In the genomic region with DNA sequence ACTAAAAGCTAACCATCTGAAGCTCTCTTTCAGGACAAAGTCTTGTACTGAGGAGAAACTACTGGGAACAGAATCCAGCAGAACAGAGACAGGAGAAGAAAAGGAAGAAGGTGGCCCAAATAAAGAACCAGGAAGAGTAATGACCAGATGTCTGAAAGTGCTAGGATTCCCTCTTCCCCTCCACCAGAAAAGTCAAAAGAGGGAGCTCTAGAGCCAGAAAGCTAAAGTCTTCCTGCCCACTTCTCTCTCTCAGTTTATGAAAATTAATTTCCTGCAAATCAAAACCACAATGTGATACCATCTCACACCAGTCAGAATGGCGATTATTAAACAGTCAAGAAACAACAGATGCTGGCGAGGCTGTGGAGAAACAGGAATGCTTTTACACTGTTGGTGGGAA, we compare ENCODE assay signal across 10 cellular contexts. TPM values are rescaled to one million over a fixed set of nuclear protein-coding genes. Genes with fewer than 3 reads are reported as not detected.
A peak's percentile ranks its signal among the peaks of the same experiment; 100 is the strongest.
DNase-seq lines count a peak whose midpoint lies in the region; ATAC-seq and TF ChIP-seq lines count a peak whose summit lies in the region.
"Had no signal": no experiment of that assay in that cellular context is flagged by ENCODE, and none has a peak within 500 bp of the region (broad histone marks: within the 10 kb centered on the region; RNA-seq: fewer than 3 reads in every experiment).

No MANE protein-coding gene starts in this region.

- H2AFZ ChIP-seq in hepatocyte, result no peak overlapping the region

- peak; percentile 30 for TF ChIP-seq CTCF in AG09319 (IDR thresholded peaks at IDR 0.05; ENCODE audit: low read depth, low read length)
- TF ChIP-seq CTCF in GM12873 (IDR thresholded peaks at IDR 0.05; ENCODE audit: insufficient read depth, low read depth, low read length, missing control alignments), result peak; percentile 33
- peak; percentile 14 for TF ChIP-seq CTCF in hepatocyte (IDR thresholded peaks at IDR 0.05; ENCODE audit: poor library complexity)
- peak in 2 of 4 experiments; percentile 7 to 9 for TF ChIP-seq CTCF in prostate gland (IDR thresholded peaks at IDR 0.05)
- TF ChIP-seq CTCF in sigmoid colon (IDR thresholded peaks at IDR 0.05), result no peak

- peaks cover 87% of the 10 kb centered on the region for H3K79me2 ChIP-seq in hepatocyte

- no peak for TF ChIP-seq POLR2A in prostate gland (IDR thresholded peaks at IDR 0.05)
- TF ChIP-seq POLR2A in sigmoid colon (IDR thresholded peaks at IDR 0.05), result no peak

- H3K9me2 ChIP-seq in hepatocyte (replicated peaks; ENCODE audit: insufficient read depth), result no peaks in the 10 kb centered on the region

- WGBS in hepatocyte (ENCODE audit: low lambda C conversion rate, missing lambda C conversion rate), result 71% methylated on average over 2 of the region's 2 CpGs
- WGBS in prostate gland, result 59% methylated on average over 2 of the region's 2 CpGs
- WGBS in sigmoid colon, 2 donors, result 30 to 37% methylated on average over 2 of the region's 2 CpGs

- H3K9me3 ChIP-seq in hepatocyte (ENCODE audit: low read depth) (no peaks in the 10 kb centered on the region), prostate gland (no peaks in the 10 kb centered on the region), sigmoid colon (no peaks in the 10 kb centered on the region)

- no peaks in the 10 kb centered on the region for H3K4me1 ChIP-seq in hepatocyte (ENCODE audit: insufficient read depth)
- H3K4me1 ChIP-seq in prostate gland (replicated peaks), result no peaks in the 10 kb centered on the region
- H3K4me1 ChIP-seq in sigmoid colon, result peaks cover 0 to 35% (median 27%) of the 10 kb centered on the region in 4 donors

- ATAC-seq in SK-N-SH treated with all-trans-retinoic acid at 6 μM for 48 hours, result peak; percentile 48; the same call in 1 of the 3 replicates
- ATAC-seq in HG03095 (IDR thresholded peaks at IDR 0.05; ENCODE audit: unreplicated experiment), result no peak

- DNase-seq in AG09319 (ENCODE audit: extremely low read depth, low read depth) (no peak), hepatocyte (ENCODE audit: low spot score) (no peak), putamen (ENCODE audit: low spot score) (no peak), prostate gland (ENCODE audit: low spot score) (no peak), sigmoid colon (no peak)
- DNase-seq: activated CD4-positive, CD25-positive, alpha-beta regulatory T cell treated with anti-CD3 and anti-CD28 coated beads, Interleukin-2, amount 50 U/mL, for 72 hours; stimulated activated CD4-positive, alpha-beta T cell treated with anti-CD3 and anti-CD28 coated beads, Interleukin-15, amount 100 ng/mL, for 24 hours had no signal

- H3K4me3 ChIP-seq in hepatocyte (no peak overlapping the region), prostate gland (no peak overlapping the region), sigmoid colon (no peak overlapping the region)

- no peaks in the 10 kb centered on the region for H3K27me3 ChIP-seq in hepatocyte
- no peaks in the 10 kb centered on the region for H3K27me3 ChIP-seq in prostate gland (replicated peaks; ENCODE audit: insufficient read depth)
- no peaks in the 10 kb centered on the region for H3K27me3 ChIP-seq in sigmoid colon

- no peak for TF ChIP-seq EP300 in sigmoid colon (IDR thresholded peaks at IDR 0.05)

- H3K4me2 ChIP-seq in hepatocyte, result no peak overlapping the region

- intact Hi-C loops in prostate gland (cut with DNase I) (no loop called here), sigmoid colon (cut with DNase I) (loop anchor here (1.0 kb wide), 1 partner anchor 28 kb away; no protein-coding TSS in a partner anchor)

- H4K20me1 ChIP-seq in hepatocyte (ENCODE audit: insufficient read depth, poor library complexity, severe bottlenecking), result peaks cover 39% of the 10 kb centered on the region

- no peaks in the 10 kb centered on the region for H3K36me3 ChIP-seq in hepatocyte (replicated peaks; ENCODE audit: insufficient read depth, low read depth)
- no peaks in the 10 kb centered on the region for H3K36me3 ChIP-seq in prostate gland
- H3K36me3 ChIP-seq in sigmoid colon, result no peaks in the 10 kb centered on the region

- no peak overlapping the region for H3K27ac ChIP-seq in hepatocyte
- no peak overlapping the region for H3K27ac ChIP-seq in prostate gland
- no peak overlapping the region for H3K27ac ChIP-seq in sigmoid colon

TF ChIP-seq in SK-N-SH treated with all-trans-retinoic acid at 6 μM for 48 hours, 23 proteins besides CTCF, POLR2A, EP300 and RAD21 (continues in another document):
- TF ChIP-seq PPARA (CRISPR knock-in tag; IDR thresholded peaks at IDR 0.05; ENCODE audit: borderline replicate concordance) (no peak), ZFP30 (CRISPR knock-in tag; IDR thresholded peaks at IDR 0.05) (no peak), SNAI2 (CRISPR knock-in tag; IDR thresholded peaks at IDR 0.05) (no peak), ZNF70 (CRISPR knock-in tag; IDR thresholded peaks at IDR 0.05) (no peak), BACH2 (CRISPR knock-in tag; IDR thresholded peaks at IDR 0.05; ENCODE audit: borderline replicate concordance) (no peak), OSR1 (CRISPR knock-in tag; IDR thresholded peaks at IDR 0.05) (no peak), TCF4 (CRISPR knock-in tag; IDR thresholded peaks at IDR 0.05; ENCODE audit: borderline replicate concordance) (no peak), ISL1 (CRISPR knock-in tag; IDR thresholded peaks at IDR 0.05) (no peak), RARB (CRISPR knock-in tag; IDR thresholded peaks at IDR 0.05) (no peak), ZNF8 (CRISPR knock-in tag; IDR thresholded peaks at IDR 0.05) (no peak), PATZ1 (CRISPR knock-in tag; IDR thresholded peaks at IDR 0.05; ENCODE audit: borderline replicate concordance) (no peak), ARNTL (CRISPR knock-in tag; IDR thresholded peaks at IDR 0.05; ENCODE audit: borderline replicate concordance, low read depth) (no peak), GLIS3 (CRISPR knock-in tag; IDR thresholded peaks at IDR 0.05) (no peak), ZC3H10 (CRISPR knock-in tag; IDR thresholded peaks at IDR 0.05) (no peak), TOX (CRISPR knock-in tag; IDR thresholded peaks at IDR 0.05; ENCODE audit: borderline replicate concordance) (no peak)
- TF ChIP-seq, protein P1, sequence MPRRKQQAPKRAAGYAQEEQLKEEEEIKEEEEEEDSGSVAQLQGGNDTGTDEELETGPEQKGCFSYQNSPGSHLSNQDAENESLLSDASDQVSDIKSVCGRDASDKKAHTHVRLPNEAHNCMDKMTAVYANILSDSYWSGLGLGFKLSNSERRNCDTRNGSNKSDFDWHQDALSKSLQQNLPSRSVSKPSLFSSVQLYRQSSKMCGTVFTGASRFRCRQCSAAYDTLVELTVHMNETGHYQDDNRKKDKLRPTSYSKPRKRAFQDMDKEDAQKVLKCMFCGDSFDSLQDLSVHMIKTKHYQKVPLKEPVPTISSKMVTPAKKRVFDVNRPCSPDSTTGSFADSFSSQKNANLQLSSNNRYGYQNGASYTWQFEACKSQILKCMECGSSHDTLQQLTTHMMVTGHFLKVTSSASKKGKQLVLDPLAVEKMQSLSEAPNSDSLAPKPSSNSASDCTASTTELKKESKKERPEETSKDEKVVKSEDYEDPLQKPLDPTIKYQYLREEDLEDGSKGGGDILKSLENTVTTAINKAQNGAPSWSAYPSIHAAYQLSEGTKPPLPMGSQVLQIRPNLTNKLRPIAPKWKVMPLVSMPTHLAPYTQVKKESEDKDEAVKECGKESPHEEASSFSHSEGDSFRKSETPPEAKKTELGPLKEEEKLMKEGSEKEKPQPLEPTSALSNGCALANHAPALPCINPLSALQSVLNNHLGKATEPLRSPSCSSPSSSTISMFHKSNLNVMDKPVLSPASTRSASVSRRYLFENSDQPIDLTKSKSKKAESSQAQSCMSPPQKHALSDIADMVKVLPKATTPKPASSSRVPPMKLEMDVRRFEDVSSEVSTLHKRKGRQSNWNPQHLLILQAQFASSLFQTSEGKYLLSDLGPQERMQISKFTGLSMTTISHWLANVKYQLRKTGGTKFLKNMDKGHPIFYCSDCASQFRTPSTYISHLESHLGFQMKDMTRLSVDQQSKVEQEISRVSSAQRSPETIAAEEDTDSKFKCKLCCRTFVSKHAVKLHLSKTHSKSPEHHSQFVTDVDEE (CRISPR knock-in tag; IDR thresholded peaks at IDR 0.05), result no peak
- TF ChIP-seq, protein P2, sequence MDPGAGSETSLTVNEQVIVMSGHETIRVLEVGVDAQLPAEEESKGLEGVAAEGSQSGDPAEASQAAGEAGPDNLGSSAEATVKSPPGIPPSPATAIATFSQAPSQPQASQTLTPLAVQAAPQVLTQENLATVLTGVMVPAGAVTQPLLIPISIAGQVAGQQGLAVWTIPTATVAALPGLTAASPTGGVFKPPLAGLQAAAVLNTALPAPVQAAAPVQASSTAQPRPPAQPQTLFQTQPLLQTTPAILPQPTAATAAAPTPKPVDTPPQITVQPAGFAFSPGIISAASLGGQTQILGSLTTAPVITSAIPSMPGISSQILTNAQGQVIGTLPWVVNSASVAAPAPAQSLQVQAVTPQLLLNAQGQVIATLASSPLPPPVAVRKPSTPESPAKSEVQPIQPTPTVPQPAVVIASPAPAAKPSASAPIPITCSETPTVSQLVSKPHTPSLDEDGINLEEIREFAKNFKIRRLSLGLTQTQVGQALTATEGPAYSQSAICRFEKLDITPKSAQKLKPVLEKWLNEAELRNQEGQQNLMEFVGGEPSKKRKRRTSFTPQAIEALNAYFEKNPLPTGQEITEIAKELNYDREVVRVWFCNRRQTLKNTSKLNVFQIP (CRISPR knock-in tag; IDR thresholded peaks at IDR 0.05; ENCODE audit: borderline replicate concordance, low read depth), result no peak

RNA-seq across cellular contexts. Expression of gene SPPL3, which starts 47.2 kb away (rescaled TPM):
- total RNA-seq in hepatocyte, result 20.0 and 28.9 TPM in 2 replicates
- polyA plus RNA-seq in hepatocyte, result 67.3 and 67.5 TPM in 2 replicates
- 10 to 100 TPM; 36.0 to 37.1 TPM for total RNA-seq in prostate gland
- total RNA-seq in sigmoid colon, result 10 to 100 TPM; 17.1 to 28.0 (median 19.3) TPM
- 10 to 100 TPM in 2 of 3 donors, 1 to 10 TPM in 1; 8.6 to 24.7 (median 12.6) TPM for polyA plus RNA-seq in sigmoid colon

Comparison
In these comparisons a context has a peak if more than half of its experiments do, and no peak if none do; other contexts are left out.
1. CTCF ChIP-seq: peak in AG09319 (single experiment), GM12873 (single experiment) and hepatocyte (single experiment); none in sigmoid colon (0 of 4).